In genomic region chr4:185471235-185472062, GRCh38 we compare ENCODE assay signal across 1 cellular context.
A peak's percentile ranks its signal among the peaks of the same experiment; 100 is the strongest.
TF ChIP-seq lines count a peak whose summit lies in the region.

Gene CCDC110, minus strand, starts transcription at chr4:185471733. Its CDS starts 50 bp downstream, at chr4:185471683.

TF ChIP-seq in GM12878, 131 proteins besides CTCF, POLR2A, EP300 and RAD21 (continued from another document and continues in another):
- TF ChIP-seq ZNF687 (IDR thresholded peaks at IDR 0.05): no peak
- no peak for TF ChIP-seq CREM (IDR thresholded peaks at IDR 0.05; ENCODE audit: low read depth)
- TF ChIP-seq ZBTB40 (IDR thresholded peaks at IDR 0.05; ENCODE audit: borderline replicate concordance): no peak
- peak; percentile 66 for TF ChIP-seq YY1 (IDR thresholded peaks at IDR 0.05; ENCODE audit: low read depth, low read length)
- no peak for TF ChIP-seq ZNF24 (IDR thresholded peaks at IDR 0.05)
- no peak for TF ChIP-seq FOS (IDR thresholded peaks at IDR 0.05; ENCODE audit: borderline replicate concordance, extremely low read depth, insufficient read length)
- no peak for TF ChIP-seq CEBPZ (IDR thresholded peaks at IDR 0.05; ENCODE audit: low read depth, low read length)
- peak; percentile 36; the same call in 1 of the 2 replicates for TF ChIP-seq NR2F1 (conservative IDR thresholded peaks at IDR 0.05)
- no peak for TF ChIP-seq RELA (IDR thresholded peaks at IDR 0.05; ENCODE audit: borderline replicate concordance, partially characterized antibody)
- TF ChIP-seq NFXL1 (IDR thresholded peaks at IDR 0.05; ENCODE audit: borderline replicate concordance): no peak
- no peak for TF ChIP-seq TCF7 (IDR thresholded peaks at IDR 0.05; ENCODE audit: borderline replicate concordance)
- no peak for TF ChIP-seq MXI1 (IDR thresholded peaks at IDR 0.05; ENCODE audit: low read depth, low read length)
- peak; percentile 82 for TF ChIP-seq LARP7 (IDR thresholded peaks at IDR 0.05)
- no peak for TF ChIP-seq JUND (IDR thresholded peaks at IDR 0.05; ENCODE audit: low read depth, low read length)
- TF ChIP-seq MYC (IDR thresholded peaks at IDR 0.05; ENCODE audit: insufficient read depth, insufficient read length, insufficient replicate concordance, low read length, severe bottlenecking): no peak
- TF ChIP-seq TBL1XR1 (IDR thresholded peaks at IDR 0.05; ENCODE audit: low read depth, low read length): no peak
- TF ChIP-seq NBN (IDR thresholded peaks at IDR 0.05): no peak
- no peak for TF ChIP-seq SMAD1 (IDR thresholded peaks at IDR 0.05; ENCODE audit: low read depth, partially characterized antibody)
- TF ChIP-seq ESRRA (IDR thresholded peaks at IDR 0.05; ENCODE audit: low read length): no peak
- TF ChIP-seq JUNB (IDR thresholded peaks at IDR 0.05): no peak
- no peak for TF ChIP-seq SKIL (IDR thresholded peaks at IDR 0.05; ENCODE audit: low read depth, poor library complexity, severe bottlenecking)
- 0 out of 2 replicates have a peak, but pooled peaks have one; percentile 20 for TF ChIP-seq CREB1 (IDR thresholded peaks at IDR 0.05; ENCODE audit: low read depth)
- TF ChIP-seq SRF (IDR thresholded peaks at IDR 0.05; ENCODE audit: low read depth in 2 of 2, low read length in 2 of 2): no peak
- TF ChIP-seq USF1 (IDR thresholded peaks at IDR 0.05; ENCODE audit: borderline replicate concordance, extremely low read length, insufficient read depth, low read depth, low read length): no peak
- no peak for TF ChIP-seq ZSCAN29 (IDR thresholded peaks at IDR 0.05)
- no peak for TF ChIP-seq RELB (IDR thresholded peaks at IDR 0.05; ENCODE audit: low read depth)
- TF ChIP-seq PAX5 (IDR thresholded peaks at IDR 0.05; ENCODE audit: borderline replicate concordance, low read depth, low read length): no peak
- no peak for TF ChIP-seq BRCA1 (IDR thresholded peaks at IDR 0.05; ENCODE audit: low read depth, low read length)
- peak; percentile 48; the same call in 1 of the 2 replicates for TF ChIP-seq POLR2AphosphoS5 (IDR thresholded peaks at IDR 0.05; ENCODE audit: low read length)
- TF ChIP-seq BCLAF1 (IDR thresholded peaks at IDR 0.05): no peak
- TF ChIP-seq NFYA (IDR thresholded peaks at IDR 0.05; ENCODE audit: borderline replicate concordance, low read depth, low read length): no peak
- TF ChIP-seq ZBTB11 (CRISPR knock-in tag; IDR thresholded peaks at IDR 0.05): no peak
- TF ChIP-seq RCOR1 (conservative IDR thresholded peaks at IDR 0.05; ENCODE audit: low read depth, low read length): no peak
- no peak for TF ChIP-seq MEF2B (IDR thresholded peaks at IDR 0.05; ENCODE audit: partially characterized antibody, poor library complexity, severe bottlenecking)
